ENCODE assay signal across 16 cellular contexts in genomic region chr4:94325835-94326234, GRCh38. TPM values are rescaled to one million over a fixed set of nuclear protein-coding genes. Genes with fewer than 3 reads are reported as not detected.
DNase-seq lines count a peak whose midpoint lies in the region; ATAC-seq, FAIRE-seq and TF ChIP-seq lines count a peak whose summit lies in the region.
"Had no signal": no experiment of that assay in that cellular context is flagged by ENCODE, and none has a peak within 500 bp of the region (broad histone marks: within the 10 kb centered on the region; RNA-seq: fewer than 3 reads in every experiment).

No MANE protein-coding gene starts in this region.

- peaks cover 2% of the 10 kb centered on the region for H3K27me3 ChIP-seq in IMR-90 (ENCODE audit: control insufficient read depth, insufficient read depth, low read length)
- no peaks in the 10 kb centered on the region for H3K27me3 ChIP-seq in K562 (ENCODE audit: control insufficient read depth in 2 of 2, insufficient read depth in 2 of 2, low read length in 2 of 2)
- H3K27me3 ChIP-seq: BLaER1 treated with 17β-estradiol and CSF1 and Interleukin-3, amounts not matched to agents 10 nM and 100 nM had no signal

- CTCF ChIA-PET in IMR-90 (lab: Yijun Ruan, JAX) (no interaction called here), K562 (lab: Yijun Ruan, JAX; ENCODE audit: low intra/inter-chr PET ratio) (no interaction called here)

- no peak for TF ChIP-seq POLR2A in IMR-90 (IDR thresholded peaks at IDR 0.05; ENCODE audit: low read depth, low read length)
- no peak for TF ChIP-seq POLR2A in K562 (conservative IDR thresholded peaks at IDR 0.05)

- H3K79me2 ChIP-seq in K562 (ENCODE audit: control insufficient read depth, insufficient read depth, low read length): no peaks in the 10 kb centered on the region

- no peak overlapping the region for H3K27ac ChIP-seq in IMR-90 (ENCODE audit: insufficient read depth, low read length)
- H3K27ac ChIP-seq in K562 (ENCODE audit: extremely low read depth, low read depth, low read length): no peak overlapping the region
- H3K27ac ChIP-seq: 22Rv1; BLaER1 treated with 17β-estradiol and CSF1 and Interleukin-3, amounts not matched to agents 10 nM and 100 nM had no signal

- H3K4me1 ChIP-seq in IMR-90 (ENCODE audit: control insufficient read depth, insufficient read depth, low read length) (no peaks in the 10 kb centered on the region), K562 (replicated peaks in 1 of 2; ENCODE audit: control insufficient read depth in 2 of 2, insufficient read depth in 2 of 2, low read length in 2 of 2) (no peaks in the 10 kb centered on the region)
- H3K4me1 ChIP-seq: BLaER1 treated with 17β-estradiol and CSF1 and Interleukin-3, amounts not matched to agents 10 nM and 100 nM had no signal

- POLR2A ChIA-PET in IMR-90 (lab: Charles Lee; ENCODE audit: unreplicated experiment) (no interaction called here), K562 (lab: Yijun Ruan, JAX) (interaction anchor here (1.1 kb wide), 1 partner anchor 11 kb away, joined by 3 read pairs; no protein-coding TSS in a partner anchor)

- H4K5ac ChIP-seq in IMR-90 (ENCODE audit: low read depth, low read length): no peak overlapping the region

- no peak overlapping the region for H2BK20ac ChIP-seq in IMR-90 (ENCODE audit: low read depth, low read length)

- H3K14ac ChIP-seq in IMR-90 (replicated peaks; ENCODE audit: low read depth, low read length): no peak overlapping the region

- BruUV-seq in IMR-90 (replicated peaks; lab: Mats Ljungman, UMichigan) (no TSS peak), K562 (replicated peaks; lab: Mats Ljungman, UMichigan) (no TSS peak)

- in situ Hi-C loops in IMR-90 (cut with MboI; ENCODE audit: low sequenced_read_pairs): no loop called here
- in situ Hi-C loops in K562 (cut with MboI): no loop called here

- no peak overlapping the region for H2AFZ ChIP-seq in IMR-90 (replicated peaks; ENCODE audit: low read length, poor library complexity)
- H2AFZ ChIP-seq in K562 (ENCODE audit: low read depth, low read length): no peak overlapping the region

- H3K36me3 ChIP-seq in IMR-90 (ENCODE audit: control insufficient read depth, insufficient read depth, low read length) (no peaks in the 10 kb centered on the region), K562 (ENCODE audit: control insufficient read depth, insufficient read depth, low read length) (no peaks in the 10 kb centered on the region)
- H3K36me3 ChIP-seq: BLaER1 treated with 17β-estradiol and CSF1 and Interleukin-3, amounts not matched to agents 10 nM and 100 nM had no signal

- H2BK120ac ChIP-seq in IMR-90 (ENCODE audit: low read depth, low read length): no peak overlapping the region

- no peak overlapping the region for H3K56ac ChIP-seq in IMR-90 (ENCODE audit: extremely low read depth, insufficient read depth, low read length)

- H3K4me3 ChIP-seq in IMR-90 (ENCODE audit: insufficient read depth, low read depth, low read length) (no peak overlapping the region), K562 (no peak overlapping the region)
- H3K4me3 ChIP-seq: BLaER1 treated with 17β-estradiol and CSF1 and Interleukin-3, amounts not matched to agents 10 nM and 100 nM had no signal

- dilution Hi-C loops in IMR-90 (cut with HindIII; ENCODE audit: low sequenced_read_pairs, unreplicated experiment): no loop called here

- H2BK5ac ChIP-seq in IMR-90 (ENCODE audit: low read depth, low read length, poor library complexity, severe bottlenecking): no peak overlapping the region

- no peak overlapping the region for H2BK15ac ChIP-seq in IMR-90 (ENCODE audit: low read depth, low read length)

- no peaks in the 10 kb centered on the region for H4K20me1 ChIP-seq in IMR-90 (ENCODE audit: insufficient read depth, low read length)
- H4K20me1 ChIP-seq in K562 (replicated peaks; ENCODE audit: control insufficient read depth, insufficient read depth, low read length): no peaks in the 10 kb centered on the region
- H4K20me1 ChIP-seq: BLaER1 treated with 17β-estradiol and CSF1 and Interleukin-3, amounts not matched to agents 10 nM and 100 nM had no signal

- no peak overlapping the region for H3K9ac ChIP-seq in IMR-90 (ENCODE audit: low read depth, low read length)
- H3K9ac ChIP-seq in K562 (ENCODE audit: insufficient read depth in 1 of 2, low read depth in 2 of 2, low read length in 2 of 2): no peak overlapping the region
- H3K9ac ChIP-seq: BLaER1 treated with 17β-estradiol and CSF1 and Interleukin-3, amounts not matched to agents 10 nM and 100 nM had no signal

- no peak for TF ChIP-seq EP300 in K562 (IDR thresholded peaks at IDR 0.05; ENCODE audit: low read length)

- no peak for TF ChIP-seq CTCF in IMR-90 (conservative IDR thresholded peaks at IDR 0.05; ENCODE audit: low read depth, low read length)
- TF ChIP-seq CTCF in K562 (IDR thresholded peaks at IDR 0.05 in 2 of 3, conservative IDR thresholded peaks at IDR 0.05 in 1 of 3; ENCODE audit: insufficient read depth in 2 of 3, low read depth in 1 of 3, low read length in 3 of 3): no peak

- H3K4me2 ChIP-seq in IMR-90 (ENCODE audit: low read depth, low read length): no peak overlapping the region
- no peak overlapping the region for H3K4me2 ChIP-seq in K562 (ENCODE audit: insufficient read depth, low read length)
- H3K4me2 ChIP-seq: BLaER1 treated with 17β-estradiol and CSF1 and Interleukin-3, amounts not matched to agents 10 nM and 100 nM had no signal

- no peaks in the 10 kb centered on the region for H3K79me1 ChIP-seq in IMR-90 (ENCODE audit: low read depth in 1 of 2, low read length in 2 of 2)

- H3K23ac ChIP-seq in IMR-90 (ENCODE audit: low read depth, low read length): no peak overlapping the region

- no CpG with 5 or more reads among the region's 1 CpG for WGBS in IMR-90 (ENCODE audit: extremely low coverage in 2 of 2, insufficient read length in 1 of 2), 2 experiments
- WGBS in K562 (ENCODE audit: insufficient coverage, low coverage, missing lambda C conversion rate): 6% methylated on average over 1 of the region's 1 CpG

- no peak overlapping the region for H3K4ac ChIP-seq in IMR-90 (ENCODE audit: low read depth, low read length)

- H2AK5ac ChIP-seq in IMR-90 (ENCODE audit: low read depth, low read length): no peak overlapping the region

- no peak overlapping the region for H3K18ac ChIP-seq in IMR-90 (ENCODE audit: low read depth, low read length)

- TF ChIP-seq RAD21 in IMR-90 (IDR thresholded peaks at IDR 0.05; ENCODE audit: low read length) (no peak), K562 (CRISPR knock-in tag; conservative IDR thresholded peaks at IDR 0.05 in 1 of 2, IDR thresholded peaks at IDR 0.05 in 1 of 2) (no peak)

- ATAC-seq in IMR-90 (ENCODE audit: low read depth): no peak
- ATAC-seq in K562: no peak
- ATAC-seq in GM19023 (IDR thresholded peaks at IDR 0.05; ENCODE audit: unreplicated experiment): no peak
- ATAC-seq in HG03442 (IDR thresholded peaks at IDR 0.05; ENCODE audit: unreplicated experiment): no peak

- DNase-seq in DMS 273 (lab: John Stamatoyannopoulos, UW; ENCODE audit: unreplicated experiment) (peak; percentile 6), DMS 273 treated with DMSO at 0.1 percent for 48 hours (lab: John Stamatoyannopoulos, UW) (no peak), IMR-90 (no peak), K562 (ENCODE audit: extremely low read depth in 1 of 4, low spot score in 3 of 4) (no peak), foreskin melanocyte (no peak)
- DNase-seq: ACHN; CD4-positive, CD25-positive, alpha-beta regulatory T cell; DND-41; GDM1; H7; KG1 had no signal

- H4K8ac ChIP-seq in IMR-90 (ENCODE audit: low read depth in 2 of 2, low read length in 2 of 2): no peak overlapping the region

- no peak overlapping the region for H4K91ac ChIP-seq in IMR-90 (ENCODE audit: insufficient read depth, low read depth, low read length)

- intact Hi-C loops in IMR-90 (cut with micrococcal nuclease) (no loop called here), K562 (cut with micrococcal nuclease) (no loop called here)

- H3K9me1 ChIP-seq in IMR-90 (ENCODE audit: insufficient read depth, low read length): no peaks in the 10 kb centered on the region
- no peaks in the 10 kb centered on the region for H3K9me1 ChIP-seq in K562 (ENCODE audit: control insufficient read depth, insufficient read depth, low read length)

- no peak overlapping the region for H2AK9ac ChIP-seq in IMR-90 (replicated peaks; ENCODE audit: low read depth, low read length, poor library complexity)

- H3K9me3 ChIP-seq in IMR-90 (ENCODE audit: control insufficient read depth, insufficient read depth, low read length): peaks cover 6% of the 10 kb centered on the region
- peaks cover 10% of the 10 kb centered on the region; the same call in 1 of the 2 replicates for H3K9me3 ChIP-seq in K562 (replicated peaks; ENCODE audit: control insufficient read depth, insufficient read depth, low read depth, low read length)

- FAIRE-seq in K562 (lab: Jason Lieb, UNC): no peak
- FAIRE-seq: HTR-8/SVneo had no signal

TF ChIP-seq in IMR-90, 13 proteins besides CTCF, POLR2A, EP300 and RAD21:
- TF ChIP-seq NFE2L2 (IDR thresholded peaks at IDR 0.05; ENCODE audit: low read depth, low read length) (peak; percentile 47), RCOR1 (IDR thresholded peaks at IDR 0.05; ENCODE audit: insufficient replicate concordance, low read length) (no peak)

TF ChIP-seq in K562, 482 proteins besides CTCF, POLR2A, EP300 and RAD21 (continues in another document):
- TF ChIP-seq NFE2L1 (tag; IDR thresholded peaks at IDR 0.05; ENCODE audit: borderline replicate concordance, low read depth): peak; percentile 29; the same call in 1 of the 2 replicates
- peak; percentile 91 for TF ChIP-seq TRIM28 (IDR thresholded peaks at IDR 0.05)

RNA-seq across cellular contexts. Expression of gene HPGDS, which starts 16.8 kb away (rescaled TPM):
- not detected in 2 replicates for total RNA-seq in IMR-90 (2012; rRNA removed)
- not detected in 2 replicates for polyA plus RNA-seq in IMR-90 (2012; rRNA removed)
- polyA plus RNA-seq in IMR-90 (2012; cell fraction: cytosol; rRNA removed): not detected in 2 replicates
- polyA plus RNA-seq in IMR-90 (2012; cell fraction: nucleus; rRNA removed; ENCODE audit: low replicate concordance): not detected in 2 replicates
- not detected in 2 replicates for total RNA-seq in K562 (2011; cell fraction: chromatin; rRNA removed; ENCODE audit: low replicate concordance)
- not detected in 2 replicates for total RNA-seq in K562 (2011; cell fraction: nucleolus; rRNA removed)
- not detected in 2 replicates for total RNA-seq in K562 (2011; cell fraction: nucleoplasm; rRNA removed)
- total RNA-seq in K562 (2014; rRNA removed): not detected in 2 replicates
- 0.16 TPM in 1 of 2 replicates, not detected in the other for total RNA-seq in K562 (2014; rRNA removed; fragmentation: Illumina TruSeq; extraction: Trizol)
- total RNA-seq in K562 (2015; rRNA removed; fragmentation: Illumina TruSeq; extraction: Trizol): 0.36 and 0.53 TPM in 2 replicates
- total RNA-seq in K562 (2021): not detected in 2 replicates
- 0.07 TPM in 1 of 2 replicates, not detected in the other for polyA plus RNA-seq in K562 (2011; rRNA removed)
- polyA plus RNA-seq in K562 (2011; cell fraction: cytosol; rRNA removed): not detected in 2 replicates
- not detected in 2 replicates for polyA plus RNA-seq in K562 (2011; cell fraction: nucleus; rRNA removed)
- polyA plus RNA-seq in K562 (2012): 0.17 and 0.33 TPM in 2 replicates
- polyA plus RNA-seq in K562 (2014; fragmentation: Illumina TruSeq; extraction: Trizol): 0.19 TPM in 1 of 2 replicates, not detected in the other
- polyA plus RNA-seq in K562 (2014; fragmentation: Nextera tagmentation; extraction: Ambion mirVana): under 1 TPM; 0.07 to 0.14 TPM
- polyA plus RNA-seq in K562 (2014; rRNA removed): not detected in 2 replicates
- not detected in 2 replicates for polyA minus RNA-seq in K562 (2011; rRNA and poly(A)+ RNA removed)
- polyA minus RNA-seq in K562 (2011; cell fraction: cytosol; rRNA and poly(A)+ RNA removed): not detected in 2 replicates
- polyA minus RNA-seq in K562 (2011; cell fraction: nucleus; rRNA and poly(A)+ RNA removed): not detected in 2 replicates
